11 cellular contexts compared by ENCODE assay signal in genomic region chr10:77478248-77478963, GRCh38.
A peak's percentile ranks its signal among the peaks of the same experiment; 100 is the strongest.
DNase-seq lines count a peak whose midpoint lies in the region; ATAC-seq, FAIRE-seq and TF ChIP-seq lines count a peak whose summit lies in the region.
"Had no signal": no experiment of that assay in that cellular context is flagged by ENCODE, and none has a peak within 500 bp of the region (broad histone marks: within the 10 kb centered on the region; RNA-seq: fewer than 3 reads in every experiment).

No MANE protein-coding gene starts in this region.

- WGBS in SK-N-SH (ENCODE audit: low lambda C conversion rate) = 58% methylated on average over 5 of the region's 5 CpGs

- TF ChIP-seq EP300 in SK-N-SH (IDR thresholded peaks at IDR 0.05; ENCODE audit: borderline replicate concordance in 1 of 2, low read depth in 1 of 2, low read length in 1 of 2) = no peak

- H3K9me2 ChIP-seq in SK-N-SH = no peaks in the 10 kb centered on the region

- no peaks in the 10 kb centered on the region for H3K9me3 ChIP-seq in SK-N-SH
- H3K9me3 ChIP-seq: vagina had no signal

- POLR2A ChIA-PET in SK-N-SH (lab: Yijun Ruan, JAX) = no interaction called here

- no peak overlapping the region for H3K4me3 ChIP-seq in SK-N-SH (ENCODE audit: low read depth in 2 of 2, low read length in 1 of 2)
- H3K4me3 ChIP-seq: vagina had no signal

- H3K79me2 ChIP-seq in SK-N-SH (ENCODE audit: insufficient read depth) = no peaks in the 10 kb centered on the region

- H3K4me2 ChIP-seq in SK-N-SH = peak overlapping the region; percentile 22; the same call in 1 of the 2 replicates

- H3K27me3 ChIP-seq in SK-N-SH (ENCODE audit: insufficient read depth) = no peaks in the 10 kb centered on the region
- no peaks in the 10 kb centered on the region for H3K27me3 ChIP-seq in foreskin keratinocyte
- H3K27me3 ChIP-seq: vagina had no signal

- TF ChIP-seq POLR2A in GM12891 (IDR thresholded peaks at IDR 0.05; ENCODE audit: low read depth, low read length) = no peak

- DNase-seq in H4 (ENCODE audit: low spot score) (peak; percentile 59), SK-N-SH (no peak), foreskin keratinocyte (peak; percentile 78 to 90), stromal cell of bone marrow (ENCODE audit: low read depth) (peak; percentile 44), left cardiac atrium (no peak), GM12891 (ENCODE audit: insufficient read length, low spot score) (no peak)
- DNase-seq in stimulated activated CD4-positive, alpha-beta T cell treated with anti-CD3 and anti-CD28 coated beads, Interleukin-4, amount 100 ng/mL, for 1 hour = no peak
- DNase-seq: activated CD4-positive, alpha-beta T cell treated with anti-CD3 and anti-CD28 coated beads, Interleukin-2, amount 10 ng/mL, durations not matched to agents 24 days and 14 days; activated naive CD4-positive, alpha-beta T cell; SHP77 treated with DMSO at 0.1 percent for 48 hours had no signal

- no peak for FAIRE-seq in GM12891 (lab: Jason Lieb, UNC)

- peak overlapping the region; percentile 16 to 35; a peak in 3 of 4 replicates for H3K27ac ChIP-seq in SK-N-SH (ENCODE audit: low read depth in 2 of 2, low read length in 1 of 2)
- no peak overlapping the region for H3K27ac ChIP-seq in foreskin keratinocyte
- H3K27ac ChIP-seq: vagina had no signal

- H3K36me3 ChIP-seq in SK-N-SH (replicated peaks in 1 of 2; ENCODE audit: control insufficient read depth in 1 of 2, insufficient read depth in 2 of 2, low read length in 1 of 2) = peaks cover 0 to 3% of the 10 kb centered on the region in 2 experiments
- H3K36me3 ChIP-seq: vagina had no signal

- peak; percentile 95 for ATAC-seq in foreskin keratinocyte
- no peak for ATAC-seq in left cardiac atrium

- H3F3A ChIP-seq in SK-N-SH (replicated peaks; ENCODE audit: insufficient read depth) = peaks cover 11% of the 10 kb centered on the region

- peaks cover 11 to 23% of the 10 kb centered on the region in 2 experiments; a peak in 3 of 4 replicates for H3K4me1 ChIP-seq in SK-N-SH (ENCODE audit: control insufficient read depth in 1 of 2, insufficient read depth in 2 of 2, low read depth in 1 of 2, low read length in 1 of 2)
- peaks cover 4% of the 10 kb centered on the region for H3K4me1 ChIP-seq in foreskin keratinocyte
- H3K4me1 ChIP-seq: vagina had no signal

- no peaks in the 10 kb centered on the region for H4K20me1 ChIP-seq in SK-N-SH (ENCODE audit: insufficient read depth)

- CTCF ChIA-PET in SK-N-SH (lab: Yijun Ruan, JAX) = interaction anchor here (0.9 to 1.5 kb wide), 2 partner anchors 12 to 313 kb away, joined by 3 to 4 read pairs; no protein-coding TSS in a partner anchor

- no peak for TF ChIP-seq RAD21 in SK-N-SH (IDR thresholded peaks at IDR 0.05; ENCODE audit: low read length)

- intact Hi-C loops in left cardiac atrium (cut with DNase I) = no loop called here

- no peak overlapping the region for H2AFZ ChIP-seq in SK-N-SH (ENCODE audit: low read depth)

- TF ChIP-seq CTCF in SK-N-SH (IDR thresholded peaks at IDR 0.05) (no peak), foreskin keratinocyte (conservative IDR thresholded peaks at IDR 0.05) (no peak)

- no peak overlapping the region for H3K9ac ChIP-seq in SK-N-SH

TF ChIP-seq in SK-N-SH, 30 proteins besides CTCF, POLR2A, EP300 and RAD21 (continues in another document):
- TF ChIP-seq NFIC (IDR thresholded peaks at IDR 0.05; ENCODE audit: borderline replicate concordance) = no peak
- no peak for TF ChIP-seq RCOR1 (IDR thresholded peaks at IDR 0.05; ENCODE audit: low read length)
- TF ChIP-seq SIN3A (IDR thresholded peaks at IDR 0.05; ENCODE audit: borderline replicate concordance, low read depth, low read length) = no peak
- TF ChIP-seq USF2 (IDR thresholded peaks at IDR 0.05; ENCODE audit: borderline replicate concordance, low read depth, low read length) = no peak
- TF ChIP-seq GABPA (IDR thresholded peaks at IDR 0.05; ENCODE audit: low read depth) = no peak
- TF ChIP-seq PBX3 (IDR thresholded peaks at IDR 0.05) = no peak; the same call in 1 of the 2 replicates
- no peak for TF ChIP-seq RFX5 (IDR thresholded peaks at IDR 0.05; ENCODE audit: low read length)
- no peak; the same call in 1 of the 2 replicates for TF ChIP-seq JUND (IDR thresholded peaks at IDR 0.05)
- TF ChIP-seq TAF1 (IDR thresholded peaks at IDR 0.05; ENCODE audit: borderline replicate concordance, low read depth, low read length) = no peak
- no peak for TF ChIP-seq GATA2 (CRISPR knock-in tag; IDR thresholded peaks at IDR 0.05)

TF ChIP-seq in GM12891, 5 proteins besides CTCF, POLR2A, EP300 and RAD21:
- no peak for TF ChIP-seq PAX5 (IDR thresholded peaks at IDR 0.05; ENCODE audit: insufficient read depth, low read length, severe bottlenecking)
- no peak for TF ChIP-seq SPI1 (IDR thresholded peaks at IDR 0.05; ENCODE audit: low read depth, low read length)
- TF ChIP-seq POLR2AphosphoS5 (IDR thresholded peaks at IDR 0.05; ENCODE audit: low read depth, low read length) = no peak
- no peak for TF ChIP-seq POU2F2 (IDR thresholded peaks at IDR 0.05; ENCODE audit: low read depth, low read length)
- no peak for TF ChIP-seq TAF1 (IDR thresholded peaks at IDR 0.05; ENCODE audit: low read depth, low read length)

Comparison
In these comparisons a context has a peak if more than half of its experiments do, and no peak if none do; other contexts are left out.
1. DNase-seq: peak in H4 (single experiment), foreskin keratinocyte (2 of 2) and stromal cell of bone marrow (single experiment); none in SK-N-SH (single experiment), left cardiac atrium (single experiment), stimulated activated CD4-positive, alpha-beta T cell treated with anti-CD3 and anti-CD28 coated beads, Interleukin-4, amount 100 ng/mL, for 1 hour (single experiment) and GM12891 (single experiment).